ENCODE assay signal across 30 cellular contexts in genomic region chr11:107092667-107093066, GRCh38.
"Had no signal": no experiment of that assay in that cellular context is flagged by ENCODE, and none has a peak within 500 bp of the region (broad histone marks: within the 10 kb centered on the region; RNA-seq: fewer than 3 reads in every experiment).

No MANE protein-coding gene starts in this region.

- H3K4me2 ChIP-seq: KMS-11, PC-9, SK-N-SH had no signal

- H3K36me3 ChIP-seq: SJSA1 had no signal

- FAIRE-seq: RCC 7860 had no signal

- DNase-seq: Karpas-422, MM.1S, MV-4-11, NCI-H1092, NCI-H1105, NCI-H1417 treated with DMSO at 0.1 percent for 48 hours, NCI-H1436 treated with DMSO at 0.1 percent for 48 hours, NCI-H1694 treated with DMSO at 0.1 percent for 48 hours, NCI-H187 treated with DMSO at 0.1 percent for 48 hours, NCI-H2029, NCI-H2081, NCI-H2171 treated with DMSO at 0.1 percent for 48 hours, NCI-H2227 treated with DMSO at 0.1 percent for 48 hours, NCI-H345, NCI-H446, NCI-H510A treated with DMSO at 0.1 percent for 48 hours, NCI-H526, NCI-H69, NCI-H748 treated with DMSO at 0.1 percent for 48 hours, PC-9, SHP77, SIG-M5, SK-N-SH, SW 1271 had no signal

- H3K9me3 ChIP-seq: SJSA1, SK-N-SH had no signal

- H3K4me3 ChIP-seq: PC-9, SJSA1 had no signal

- H3K9ac ChIP-seq: KMS-11, SK-N-SH had no signal

- H3K4me1 ChIP-seq: SJSA1 had no signal

- ATAC-seq: Panc1, Right ventricle myocardium inferior had no signal

- H2AFZ ChIP-seq: PC-9 had no signal

- H3K27ac ChIP-seq: KMS-11, PC-9, RWPE1, SJSA1 had no signal

- H3K27me3 ChIP-seq: SJSA1 had no signal
